8 cellular contexts compared by ENCODE assay signal in genomic region chr19:45994989-45995714, GRCh38. TPM values are rescaled to one million over a fixed set of nuclear protein-coding genes. Genes with fewer than 3 reads are reported as not detected.
DNase-seq lines count a peak whose midpoint lies in the region; ATAC-seq and TF ChIP-seq lines count a peak whose summit lies in the region.

TSS of gene CCDC61 (plus strand) at chr19:45995467. CDS start at chr19:46003019, 7,552 bp downstream.

- peak within 1 kb of the TSS; percentile 54 to 70 for H3K27ac ChIP-seq in prostate gland
- H3K27ac ChIP-seq in uterus: peak within 1 kb of the TSS; percentile 31 to 76

- peaks cover 10% of the 10 kb centered on the region for H3K36me3 Mint-ChIP-seq in T-cell

- 0% methylated on average over 34 of the region's 34 CpGs for WGBS in prostate gland

- in situ Hi-C loops in GM13976 (cut with MboI; ENCODE audit: low sequenced_read_pairs, unreplicated experiment): no loop called here

- intact Hi-C loops in left ventricle myocardium superior (cut with micrococcal nuclease): no loop called here
- intact Hi-C loops in prostate gland (cut with DNase I): no loop called here
- intact Hi-C loops in uterus (cut with DNase I; ENCODE audit: low total_unique reads): no loop called here

- H3K27me3 Mint-ChIP-seq in T-cell: peaks cover 5 to 9% of the 10 kb centered on the region in 2 donors

- H3K4me3 ChIP-seq in prostate gland (peak within 1 kb of the TSS; percentile 60 to 74), uterus (peak within 1 kb of the TSS; percentile 70 to 71)

- H3K27me3 ChIP-seq in prostate gland (replicated peaks; ENCODE audit: insufficient read depth): no peaks in the 10 kb centered on the region
- H3K27me3 ChIP-seq in uterus: no peaks in the 10 kb centered on the region

- H3K27ac Mint-ChIP-seq in T-cell: no peak within 1 kb of the TSS

- H3K36me3 ChIP-seq in prostate gland (no peaks in the 10 kb centered on the region), uterus (no peaks in the 10 kb centered on the region)

- no peaks in the 10 kb centered on the region for H3K9me3 Mint-ChIP-seq in T-cell

- H3K4me1 Mint-ChIP-seq in T-cell: peaks cover 15 to 21% (median 17%) of the 10 kb centered on the region in 3 donors

- H3K4me3 Mint-ChIP-seq in T-cell: peak within 1 kb of the TSS in 1 of 3 donors; percentile 35

- TF ChIP-seq CTCF in GM13976 (IDR thresholded peaks at IDR 0.05; ENCODE audit: borderline replicate concordance, control extremely low read depth, extremely low read depth, insufficient read depth, missing control alignments) (no peak), prostate gland (IDR thresholded peaks at IDR 0.05) (no peak), uterus (IDR thresholded peaks at IDR 0.05) (no peak)

- POLR2A ChIA-PET in T-cell (lab: Charles Lee): interaction anchor here in 1 of 2 donors (0.6 kb wide), 1 partner anchor 22 kb away, joined by 3 read pairs; no protein-coding TSS in a partner anchor

- DNase-seq in GM13976 (ENCODE audit: low spot score) (peak; percentile 99), NCI-H146 (lab: John Stamatoyannopoulos, UW) (peak; percentile 100), T-cell (peak; percentile 89 to 98 (median 94)), amniotic stem cell (lab: John Stamatoyannopoulos, UW) (peak; percentile 99), left ventricle myocardium superior (peak; percentile 93), prostate gland (ENCODE audit: low spot score) (peak; percentile 99), uterus (peak; percentile 95 to 97)

- ATAC-seq in HG02852 (IDR thresholded peaks at IDR 0.05; ENCODE audit: unreplicated experiment) (peak; percentile 96), T-cell (replicated peaks in 1 of 4) (peak; percentile 93 to 96 (median 95)), left ventricle myocardium superior (peak; percentile 98)

- H3K9me3 ChIP-seq in prostate gland (no peaks in the 10 kb centered on the region), uterus (no peaks in the 10 kb centered on the region)

- CTCF ChIA-PET in T-cell (lab: Charles Lee): interaction anchor here (0.6 to 1.8 kb wide), 6 partner anchors 14 to 226 kb away, joined by 3 to 7 read pairs (median 4); partner anchors contain the start of genes MYPOP (in 1 of the 2), SIX5 (in 1 of the 2) and SYMPK (in 1 of the 2)

- H3K4me1 ChIP-seq in prostate gland (replicated peaks) (no peaks in the 10 kb centered on the region), uterus (no peaks in the 10 kb centered on the region)

- TF ChIP-seq POLR2A in prostate gland (IDR thresholded peaks at IDR 0.05) (peak; percentile 82), uterus (IDR thresholded peaks at IDR 0.05) (peak; percentile 74 to 75)

RNA-seq across cellular contexts. Expression of gene CCDC61, which starts in this region (rescaled TPM):
- 10 to 100 TPM; 18.3 to 42.9 (median 39.4) TPM for total RNA-seq in T-cell
- total RNA-seq in left ventricle myocardium superior: 7.7 TPM
- total RNA-seq in prostate gland: 10 to 100 TPM; 22.9 to 23.7 TPM
- total RNA-seq in uterus: 10 to 100 TPM in 2 of 4 donors, 1 to 10 TPM in 2; 1.2 to 21.5 (median 10.1) TPM

Comparison
In these comparisons a context has a peak if more than half of its experiments do, and no peak if none do; other contexts are left out.
1. Peak in every context shown above with its lines: DNase-seq, ATAC-seq, H3K4me3 ChIP-seq and H3K27ac ChIP-seq.